In the genomic region with DNA sequence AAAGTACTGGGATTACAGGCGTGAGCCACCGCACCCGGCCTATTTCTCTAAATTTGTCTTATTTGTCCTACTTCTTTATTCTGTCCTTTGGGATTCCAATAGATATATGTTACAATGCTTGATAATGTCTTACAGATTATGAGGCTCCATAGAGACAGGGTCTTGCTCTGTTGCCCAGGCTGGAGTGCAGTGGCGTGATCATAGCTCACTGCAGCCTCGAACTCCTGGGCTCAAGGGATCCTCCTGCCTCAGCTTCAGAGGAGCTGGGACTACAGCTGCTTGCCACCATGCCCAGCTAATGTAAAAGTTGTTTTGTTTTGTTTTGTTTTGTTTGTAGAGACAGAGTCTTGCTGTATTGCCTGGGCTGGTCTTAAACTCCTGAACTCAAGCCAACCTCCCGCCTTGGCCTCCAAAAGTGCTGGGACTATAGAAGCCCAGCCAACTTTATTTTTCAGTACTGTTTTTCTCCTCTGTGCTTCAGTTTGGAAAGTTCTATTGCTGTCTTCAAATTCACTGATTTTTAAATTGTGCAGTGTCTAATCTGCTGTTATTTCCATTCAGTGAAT, we compare ENCODE assay signal across 19 cellular contexts.
"Had no signal": no experiment of that assay in that cellular context is flagged by ENCODE, and none has a peak within 500 bp of the region (broad histone marks: within the 10 kb centered on the region; RNA-seq: fewer than 3 reads in every experiment).

No MANE protein-coding gene starts in this region.

- H3K36me3 ChIP-seq: neutrophil, upper lobe of right lung, vagina had no signal

- H3K27me3 ChIP-seq: testis, tibial nerve, upper lobe of right lung, vagina had no signal

- H3K27me3 Mint-ChIP-seq: naive B cell; stimulated activated naive CD8-positive, alpha-beta T cell treated with anti-CD3 and anti-CD28 coated beads, Interleukin-15, Interleukin-2, amounts not matched to agents 100 ng/mL and 50 ng/mL, for 24 hours had no signal

- H3K4me1 Mint-ChIP-seq: naive B cell had no signal

- H3K4me1 ChIP-seq: upper lobe of right lung, vagina had no signal

- H3K4me3 ChIP-seq: testis, tibial nerve, upper lobe of right lung, vagina had no signal

- H3K9me3 Mint-ChIP-seq: naive B cell; nephron progenitor cell; stimulated activated naive CD8-positive, alpha-beta T cell treated with anti-CD3 and anti-CD28 coated beads, Interleukin-15, Interleukin-2, amounts not matched to agents 100 ng/mL and 50 ng/mL, for 24 hours had no signal

- H3K27ac Mint-ChIP-seq: nephron progenitor cell; stimulated activated naive CD8-positive, alpha-beta T cell treated with anti-CD3 and anti-CD28 coated beads, Interleukin-15, Interleukin-2, amounts not matched to agents 100 ng/mL and 50 ng/mL, for 24 hours had no signal

- ATAC-seq: upper lobe of right lung had no signal

- FAIRE-seq: colon, endothelial cell of umbilical vein, small intestine had no signal

- H3K36me3 Mint-ChIP-seq: naive B cell had no signal

- H3K27ac ChIP-seq: neutrophil, testis, upper lobe of right lung, vagina had no signal

- H3K4me3 Mint-ChIP-seq: naive B cell; nephron progenitor cell; stimulated activated naive CD8-positive, alpha-beta T cell treated with anti-CD3 and anti-CD28 coated beads, Interleukin-15, Interleukin-2, amounts not matched to agents 100 ng/mL and 50 ng/mL, for 24 hours had no signal

- H3K9me3 ChIP-seq: neutrophil, testis, tibial nerve, upper lobe of right lung, vagina had no signal

- DNase-seq: dermis blood vessel endothelial cell; erythroblast; foreskin melanocyte; head of caudate nucleus; hypothalamus; islet precursor cell; mesendoderm; naive B cell; nephron progenitor cell; small intestine; stimulated activated CD4-positive, alpha-beta T cell treated with anti-CD3 and anti-CD28 coated beads, Interleukin-2, amount 100 ng/mL, for 48 hours; testis; upper lobe of right lung had no signal
